ENCODE assay signal across 16 cellular contexts in the genomic region with DNA sequence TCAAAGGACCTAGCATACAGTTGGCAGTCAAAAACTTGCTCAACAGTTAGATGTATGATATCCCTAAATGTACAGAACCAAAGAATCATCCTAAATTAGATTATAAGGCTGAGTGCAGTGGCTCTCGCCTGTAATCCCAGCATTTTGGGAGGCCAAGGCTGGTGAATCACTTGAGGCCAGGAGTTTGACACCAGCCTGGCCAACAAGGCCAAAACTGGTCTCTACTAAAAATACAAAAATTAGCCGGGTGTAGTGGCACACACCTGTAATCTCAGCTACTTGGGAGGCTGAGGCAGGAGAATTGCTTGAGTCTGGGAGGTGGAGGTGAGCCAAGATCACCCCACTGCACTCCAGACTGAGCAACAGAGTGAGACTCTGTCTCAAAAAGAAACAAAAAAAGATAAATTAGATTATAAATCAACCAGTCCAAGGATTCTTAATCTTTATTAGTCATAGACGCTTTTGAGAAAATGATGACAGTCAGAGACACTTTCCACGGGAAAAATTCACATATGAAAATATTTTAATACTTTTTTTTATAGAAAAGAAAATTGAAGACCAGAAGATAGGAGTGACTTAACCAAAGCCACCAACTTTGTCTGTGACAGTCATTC.
A peak's percentile ranks its signal among the peaks of the same experiment; 100 is the strongest.
DNase-seq lines count a peak whose midpoint lies in the region; ATAC-seq lines count a peak whose summit lies in the region.
"Had no signal": no experiment of that assay in that cellular context is flagged by ENCODE, and none has a peak within 500 bp of the region (broad histone marks: within the 10 kb centered on the region; RNA-seq: fewer than 3 reads in every experiment).

No MANE protein-coding gene starts in this region.

- H4K20me1 ChIP-seq in GM23248 (ENCODE audit: insufficient read depth), result no peaks in the 10 kb centered on the region

- in situ Hi-C loops in GM23248 (cut with MboI), result no loop called here

- WGBS in GM23248 (ENCODE audit: low coverage in 1 of 2, low lambda C conversion rate in 2 of 2, missing lambda C conversion rate in 2 of 2), 2 experiments, result 70 to 74% methylated on average over 4 of the region's 4 CpGs

- no peaks in the 10 kb centered on the region for H3K36me3 ChIP-seq in CD4-positive, alpha-beta memory T cell (ENCODE audit: insufficient read depth, low read length)
- H3K36me3 ChIP-seq in GM23248 (ENCODE audit: low read depth), result no peaks in the 10 kb centered on the region
- H3K36me3 ChIP-seq: HAP-1 had no signal

- no peaks in the 10 kb centered on the region for H3K9me3 ChIP-seq in CD4-positive, alpha-beta memory T cell (ENCODE audit: control insufficient read depth in 1 of 2, low read length in 2 of 2)
- H3K9me3 ChIP-seq in GM23248 (ENCODE audit: low read depth), result no peaks in the 10 kb centered on the region
- H3K9me3 ChIP-seq: HAP-1 had no signal

- no peaks in the 10 kb centered on the region for H3K79me2 ChIP-seq in GM23248 (ENCODE audit: insufficient read depth)

- no peak for DNase-seq in activated CD4-positive, alpha-beta T cell treated with anti-CD3 and anti-CD28 coated beads for 36 hours
- DNase-seq in activated CD4-positive, alpha-beta T cell treated with anti-CD3 and anti-CD28 coated beads, Interleukin-2, amount 50 U/mL, for 4 hours, result no peak
- DNase-seq in CD4-positive, alpha-beta memory T cell, result no peak
- DNase-seq in activated CD4-positive, alpha-beta memory T cell treated with anti-CD3 and anti-CD28 coated beads for 36 hours, result no peak
- DNase-seq in activated naive CD8-positive, alpha-beta T cell treated with anti-CD3 and anti-CD28 coated beads, Interleukin-2, amount 50 U/mL, for 24 hours, result no peak
- DNase-seq in LoVo (ENCODE audit: low spot score) (no peak), GM23248 (no peak)
- DNase-seq: C1 segment of cervical spinal cord, DMS53, MV-4-11, NCI-H1417 treated with DMSO at 0.1 percent for 48 hours, NCI-H2029, NCI-H510A, NCI-H82 had no signal

- H3K4me3 Mint-ChIP-seq in activated CD4-positive, alpha-beta T cell treated with anti-CD3 and anti-CD28 coated beads for 36 hours, result no peak overlapping the region
- H3K4me3 Mint-ChIP-seq in CD4-positive, alpha-beta memory T cell, result peak overlapping the region in 7 of 8 donors; percentile 44 to 74 (median 53)
- no peak overlapping the region for H3K4me3 Mint-ChIP-seq in activated CD4-positive, alpha-beta memory T cell treated with anti-CD3 and anti-CD28 coated beads for 36 hours
- H3K4me3 Mint-ChIP-seq in activated naive CD8-positive, alpha-beta T cell treated with anti-CD3 and anti-CD28 coated beads, Interleukin-2, amount 50 U/mL, for 24 hours, result no peak overlapping the region

- intact Hi-C loops in activated CD4-positive, alpha-beta T cell treated with anti-CD3 and anti-CD28 coated beads for 36 hours (cut with DNase I, micrococcal nuclease), result loop anchor here (1.0 to 10.0 kb wide), 5 partner anchors 30 to 391 kb away; no protein-coding TSS in a partner anchor
- intact Hi-C loops in CD4-positive, alpha-beta memory T cell (cut with micrococcal nuclease), result no loop called here
- intact Hi-C loops in activated CD4-positive, alpha-beta memory T cell treated with anti-CD3 and anti-CD28 coated beads for 36 hours (cut with micrococcal nuclease), result loop anchor here (1.0 to 10.0 kb wide), 6 partner anchors 29 to 391 kb away; a partner anchor contains a TSS

- CTCF ChIA-PET in activated CD4-positive, alpha-beta T cell treated with anti-CD3 and anti-CD28 coated beads for 36 hours (lab: Charles Lee), result interaction anchor here (0.6 to 1.2 kb wide), 4 partner anchors 13 to 110 kb away, joined by 3 to 7 read pairs (median 4); no protein-coding TSS in a partner anchor
- CTCF ChIA-PET in CD4-positive, alpha-beta memory T cell (lab: Charles Lee; ENCODE audit: partially characterized antibody), result interaction anchor here (1.0 to 10.1 kb wide), 3 partner anchors 10 to 353 kb away, joined by 3 to 173 read pairs (median 80); no protein-coding TSS in a partner anchor
- CTCF ChIA-PET in activated CD4-positive, alpha-beta memory T cell treated with anti-CD3 and anti-CD28 coated beads for 36 hours (lab: Charles Lee), result interaction anchor here (0.6 to 2.2 kb wide), 8 partner anchors 12 to 390 kb away, joined by 3 to 20 read pairs (median 6); no protein-coding TSS in a partner anchor

- no peak overlapping the region for H3K9ac ChIP-seq in GM23248

- no peak overlapping the region for H3K27ac Mint-ChIP-seq in activated CD4-positive, alpha-beta T cell treated with anti-CD3 and anti-CD28 coated beads for 36 hours
- peak overlapping the region; percentile 68 to 92 (median 84) for H3K27ac Mint-ChIP-seq in CD4-positive, alpha-beta memory T cell
- peak overlapping the region; percentile 21 for H3K27ac Mint-ChIP-seq in activated CD4-positive, alpha-beta memory T cell treated with anti-CD3 and anti-CD28 coated beads for 36 hours
- H3K27ac Mint-ChIP-seq in activated naive CD8-positive, alpha-beta T cell treated with anti-CD3 and anti-CD28 coated beads, Interleukin-2, amount 50 U/mL, for 24 hours, result peak overlapping the region; percentile 38

- no peak overlapping the region for H3K4me2 ChIP-seq in GM23248 (ENCODE audit: unreplicated experiment)

- H3F3A ChIP-seq in GM23248 (ENCODE audit: insufficient read depth), result no peaks in the 10 kb centered on the region

- H3K4me3 ChIP-seq in CD4-positive, alpha-beta memory T cell (ENCODE audit: low read length in 2 of 2), result no peak overlapping the region
- no peak overlapping the region for H3K4me3 ChIP-seq in GM23248
- H3K4me3 ChIP-seq: HAP-1 had no signal

- H3K4me1 Mint-ChIP-seq in activated CD4-positive, alpha-beta T cell treated with anti-CD3 and anti-CD28 coated beads for 36 hours, result peaks cover 21% of the 10 kb centered on the region
- H3K4me1 Mint-ChIP-seq in CD4-positive, alpha-beta memory T cell, result peaks cover 51 to 87% (median 59%) of the 10 kb centered on the region in 4 donors
- H3K4me1 Mint-ChIP-seq in activated CD4-positive, alpha-beta memory T cell treated with anti-CD3 and anti-CD28 coated beads for 36 hours (ENCODE audit: low read depth), result peaks cover 61% of the 10 kb centered on the region
- peaks cover 42% of the 10 kb centered on the region for H3K4me1 Mint-ChIP-seq in activated naive CD8-positive, alpha-beta T cell treated with anti-CD3 and anti-CD28 coated beads, Interleukin-2, amount 50 U/mL, for 24 hours

- ATAC-seq in activated CD4-positive, alpha-beta T cell treated with anti-CD3 and anti-CD28 coated beads for 36 hours, result peak; percentile 32
- peak; percentile 6 for ATAC-seq in activated naive CD8-positive, alpha-beta T cell treated with anti-CD3 and anti-CD28 coated beads, Interleukin-2, amount 50 U/mL, for 24 hours
- no peak for ATAC-seq in HG03442 (IDR thresholded peaks at IDR 0.05; ENCODE audit: unreplicated experiment)

- H3K9me3 Mint-ChIP-seq in activated CD4-positive, alpha-beta T cell treated with anti-CD3 and anti-CD28 coated beads for 36 hours (ENCODE audit: low read depth), result peaks cover 4% of the 10 kb centered on the region
- peaks cover 0 to 4% (median 3%) of the 10 kb centered on the region in 8 donors for H3K9me3 Mint-ChIP-seq in CD4-positive, alpha-beta memory T cell
- peaks cover 6% of the 10 kb centered on the region for H3K9me3 Mint-ChIP-seq in activated CD4-positive, alpha-beta memory T cell treated with anti-CD3 and anti-CD28 coated beads for 36 hours
- H3K9me3 Mint-ChIP-seq in activated naive CD8-positive, alpha-beta T cell treated with anti-CD3 and anti-CD28 coated beads, Interleukin-2, amount 50 U/mL, for 24 hours, result no peaks in the 10 kb centered on the region

- no peak overlapping the region for H2AFZ ChIP-seq in GM23248

- H3K27me3 Mint-ChIP-seq in activated CD4-positive, alpha-beta T cell treated with anti-CD3 and anti-CD28 coated beads for 36 hours, result peaks cover 16% of the 10 kb centered on the region
- peaks cover 0 to 4% of the 10 kb centered on the region in 2 donors for H3K27me3 Mint-ChIP-seq in CD4-positive, alpha-beta memory T cell
- H3K27me3 Mint-ChIP-seq in activated CD4-positive, alpha-beta memory T cell treated with anti-CD3 and anti-CD28 coated beads for 36 hours, result peaks cover 18% of the 10 kb centered on the region
- peaks cover 19% of the 10 kb centered on the region for H3K27me3 Mint-ChIP-seq in activated naive CD8-positive, alpha-beta T cell treated with anti-CD3 and anti-CD28 coated beads, Interleukin-2, amount 50 U/mL, for 24 hours

- peaks cover 66% of the 10 kb centered on the region for H3K4me1 ChIP-seq in CD4-positive, alpha-beta memory T cell (ENCODE audit: insufficient read depth, low read length)
- peaks cover 9% of the 10 kb centered on the region for H3K4me1 ChIP-seq in GM23248 (ENCODE audit: insufficient read depth)
- H3K4me1 ChIP-seq: HAP-1 had no signal

- H3K27me3 ChIP-seq in CD4-positive, alpha-beta memory T cell (ENCODE audit: insufficient read depth, low read length), result no peaks in the 10 kb centered on the region
- no peaks in the 10 kb centered on the region; the same call in none of the 2 replicates for H3K27me3 ChIP-seq in GM23248 (replicated peaks; ENCODE audit: insufficient read depth)

- H3K9me2 ChIP-seq in GM23248 (ENCODE audit: insufficient read depth), result no peaks in the 10 kb centered on the region

- H3K27ac ChIP-seq in CD4-positive, alpha-beta memory T cell (ENCODE audit: low read depth, low read length), result no peak overlapping the region
- no peak overlapping the region for H3K27ac ChIP-seq in GM23248

- POLR2A ChIA-PET in activated CD4-positive, alpha-beta T cell treated with anti-CD3 and anti-CD28 coated beads for 36 hours (lab: Charles Lee), result no interaction called here
- POLR2A ChIA-PET in CD4-positive, alpha-beta memory T cell (lab: Charles Lee; ENCODE audit: partially characterized antibody), result interaction anchor here (1.0 kb wide), 1 partner anchor 107 kb away, joined by 4 read pairs; no protein-coding TSS in a partner anchor
- POLR2A ChIA-PET in activated CD4-positive, alpha-beta memory T cell treated with anti-CD3 and anti-CD28 coated beads for 36 hours (lab: Charles Lee), result interaction anchor here (0.8 kb wide), 2 partner anchors 41 to 106 kb away, joined by 3 read pairs; no protein-coding TSS in a partner anchor

- H3K36me3 Mint-ChIP-seq in activated CD4-positive, alpha-beta T cell treated with anti-CD3 and anti-CD28 coated beads for 36 hours (ENCODE audit: low read depth), result no peaks in the 10 kb centered on the region
- peaks cover 0 to 3% of the 10 kb centered on the region in 2 donors for H3K36me3 Mint-ChIP-seq in CD4-positive, alpha-beta memory T cell
- H3K36me3 Mint-ChIP-seq in activated CD4-positive, alpha-beta memory T cell treated with anti-CD3 and anti-CD28 coated beads for 36 hours, result peaks cover 5% of the 10 kb centered on the region
- H3K36me3 Mint-ChIP-seq in activated naive CD8-positive, alpha-beta T cell treated with anti-CD3 and anti-CD28 coated beads, Interleukin-2, amount 50 U/mL, for 24 hours (ENCODE audit: low read depth), result no peaks in the 10 kb centered on the region

Comparison
In these comparisons a context has a peak if more than half of its experiments do, and no peak if none do; other contexts are left out.
1. H3K4me3 Mint-ChIP-seq: peak in CD4-positive, alpha-beta memory T cell (7 of 8); none in activated CD4-positive, alpha-beta T cell treated with anti-CD3 and anti-CD28 coated beads for 36 hours (single experiment), activated CD4-positive, alpha-beta memory T cell treated with anti-CD3 and anti-CD28 coated beads for 36 hours (single experiment) and activated naive CD8-positive, alpha-beta T cell treated with anti-CD3 and anti-CD28 coated beads, Interleukin-2, amount 50 U/mL, for 24 hours (single experiment).